Comparison of ENCODE assay signal across 14 cellular contexts in the genomic region with DNA sequence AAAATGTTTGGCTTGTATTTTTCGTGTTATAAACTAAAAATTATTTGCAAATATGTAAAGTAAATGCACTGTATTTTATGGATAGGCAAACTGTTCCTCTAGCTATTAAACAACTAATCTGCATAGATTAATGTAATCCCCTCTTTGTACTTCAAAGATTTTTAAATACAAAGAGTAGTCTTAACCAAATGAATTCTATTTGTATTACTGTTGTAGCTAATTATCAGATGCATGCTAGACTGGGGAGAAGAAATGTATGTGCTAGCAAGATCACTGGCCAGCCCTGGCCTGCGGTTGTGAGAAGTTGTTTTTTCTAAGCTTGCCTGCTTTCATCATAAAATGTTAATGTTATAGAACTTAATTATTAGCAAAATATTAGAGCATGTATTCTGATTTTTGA.
DNase-seq lines count a peak whose midpoint lies in the region; ATAC-seq lines count a peak whose summit lies in the region.
"Had no signal": no experiment of that assay in that cellular context is flagged by ENCODE, and none has a peak within 500 bp of the region (broad histone marks: within the 10 kb centered on the region; RNA-seq: fewer than 3 reads in every experiment).

No MANE protein-coding gene starts in this region.

- H4K20me1 ChIP-seq in Karpas-422 (ENCODE audit: insufficient read depth, low read depth, low read length): no peaks in the 10 kb centered on the region

- H3K4me1 ChIP-seq in HUES48 (ENCODE audit: control insufficient read depth, insufficient read depth, low read length) (peaks cover 30% of the 10 kb centered on the region), Karpas-422 (ENCODE audit: low read length) (peaks cover 77% of the 10 kb centered on the region), iPS-20b (ENCODE audit: insufficient read depth, low read length) (peaks cover 20% of the 10 kb centered on the region)
- H3K4me1 ChIP-seq: Caco-2 had no signal

- DNase-seq in Karpas-422 (no peak), GF-D8 (lab: John Stamatoyannopoulos, UW) (no peak), cerebellum (ENCODE audit: low spot score) (no peak)
- DNase-seq: C1 segment of cervical spinal cord; Caco-2; CD8-positive, alpha-beta T cell; DMS153; DND-41; H9; HFFc6 had no signal

- H3K79me2 ChIP-seq in Karpas-422 (ENCODE audit: low read length): peaks cover 83% of the 10 kb centered on the region

- H3K36me3 ChIP-seq in HUES48 (ENCODE audit: control insufficient read depth, insufficient read depth, low read length) (peaks cover 42% of the 10 kb centered on the region), Karpas-422 (ENCODE audit: insufficient read depth, low read length) (peaks cover 81% of the 10 kb centered on the region), iPS-20b (ENCODE audit: insufficient read depth, low read depth, low read length) (peaks cover 65% of the 10 kb centered on the region)

- H3K4me3 ChIP-seq in HUES48 (ENCODE audit: low read depth, low read length) (no peak overlapping the region), Karpas-422 (ENCODE audit: low read length) (no peak overlapping the region), iPS-20b (ENCODE audit: low read length) (peak overlapping the region; percentile 28; the same call in 1 of the 2 replicates)
- H3K4me3 ChIP-seq: GM12878 had no signal

- H3K9me3 ChIP-seq in HUES48 (ENCODE audit: control insufficient read depth, insufficient read depth, low read length): no peaks in the 10 kb centered on the region
- H3K9me3 ChIP-seq in Karpas-422 (ENCODE audit: low read length): no peaks in the 10 kb centered on the region
- H3K9me3 ChIP-seq in iPS-20b (ENCODE audit: insufficient read depth, low read depth, low read length): no peaks in the 10 kb centered on the region
- H3K9me3 ChIP-seq: Caco-2 had no signal

- no peak overlapping the region for H2AFZ ChIP-seq in Karpas-422 (ENCODE audit: low read length)

- H3K4me2 ChIP-seq in Karpas-422 (ENCODE audit: low read depth, low read length, poor library complexity, severe bottlenecking): no peak overlapping the region

- H3K9ac ChIP-seq in HUES48 (ENCODE audit: low read depth, low read length): no peak overlapping the region
- no peak overlapping the region for H3K9ac ChIP-seq in Karpas-422 (ENCODE audit: low read length)
- H3K9ac ChIP-seq in iPS-20b (ENCODE audit: low read depth, low read length): no peak overlapping the region

- ATAC-seq in HG02870 (IDR thresholded peaks at IDR 0.05; ENCODE audit: unreplicated experiment): no peak
- ATAC-seq: CD8-positive, alpha-beta T cell; GM12878 had no signal

- H3K27ac ChIP-seq in HUES48 (ENCODE audit: low read depth, low read length): peak overlapping the region; percentile 54
- H3K27ac ChIP-seq in Karpas-422 (ENCODE audit: low read length): peak overlapping the region; percentile 19; the same call in 1 of the 2 replicates
- no peak overlapping the region for H3K27ac ChIP-seq in iPS-20b (ENCODE audit: low read length)

- H3K27me3 ChIP-seq in HUES48 (ENCODE audit: control insufficient read depth, insufficient read depth, low read length): no peaks in the 10 kb centered on the region
- no peaks in the 10 kb centered on the region for H3K27me3 ChIP-seq in Karpas-422 (ENCODE audit: low read length)
- H3K27me3 ChIP-seq in iPS-20b (ENCODE audit: insufficient read depth, low read length): no peaks in the 10 kb centered on the region

- no peaks in the 10 kb centered on the region for H3K9me2 ChIP-seq in Karpas-422 (replicated peaks; ENCODE audit: insufficient read depth, low read length)
